ENCODE assay signal across 9 cellular contexts in genomic region chr17:48561894-48562810, GRCh38. TPM values are rescaled to one million over a fixed set of nuclear protein-coding genes. Genes with fewer than 3 reads are reported as not detected.
DNase-seq lines count a peak whose midpoint lies in the region; ATAC-seq and TF ChIP-seq lines count a peak whose summit lies in the region.
"Had no signal": no experiment of that assay in that cellular context is flagged by ENCODE, and none has a peak within 500 bp of the region (broad histone marks: within the 10 kb centered on the region; RNA-seq: fewer than 3 reads in every experiment).

No MANE protein-coding gene starts in this region.

- no peak overlapping the region for H3K4me3 Mint-ChIP-seq in activated CD4-positive, alpha-beta memory T cell treated with anti-CD3 and anti-CD28 coated beads, Interleukin-2, amount 10 ng/mL, durations not matched to agents 7 days and 5 days
- no peak overlapping the region for H3K4me3 Mint-ChIP-seq in activated CD4-positive, alpha-beta memory T cell treated with anti-CD3 and anti-CD28 coated beads for 36 hours
- H3K4me3 Mint-ChIP-seq in endothelial cell (ENCODE audit: unreplicated experiment) = peak overlapping the region; percentile 60

- CTCF ChIA-PET in activated CD4-positive, alpha-beta memory T cell treated with anti-CD3 and anti-CD28 coated beads, Interleukin-2, amount 10 ng/mL, durations not matched to agents 7 days and 5 days (lab: Charles Lee) = interaction anchor here (1.5 kb wide), 1 partner anchor 71 kb away, joined by 4 read pairs; no protein-coding TSS in a partner anchor
- CTCF ChIA-PET in activated CD4-positive, alpha-beta memory T cell treated with anti-CD3 and anti-CD28 coated beads for 36 hours (lab: Charles Lee) = interaction anchor here (1.0 kb wide), 1 partner anchor 22 kb away, joined by 3 read pairs; no protein-coding TSS in a partner anchor

- peaks cover 4% of the 10 kb centered on the region for H3K36me3 Mint-ChIP-seq in activated CD4-positive, alpha-beta memory T cell treated with anti-CD3 and anti-CD28 coated beads, Interleukin-2, amount 10 ng/mL, durations not matched to agents 7 days and 5 days (ENCODE audit: low read depth)
- no peaks in the 10 kb centered on the region for H3K36me3 Mint-ChIP-seq in activated CD4-positive, alpha-beta memory T cell treated with anti-CD3 and anti-CD28 coated beads for 36 hours
- H3K36me3 Mint-ChIP-seq in endothelial cell (ENCODE audit: low read depth, unreplicated experiment) = peaks cover 19% of the 10 kb centered on the region

- no peak for DNase-seq in activated CD4-positive, alpha-beta memory T cell treated with anti-CD3 and anti-CD28 coated beads, Interleukin-2, amount 10 ng/mL, durations not matched to agents 7 days and 5 days
- no peak for DNase-seq in activated CD4-positive, alpha-beta memory T cell treated with anti-CD3 and anti-CD28 coated beads for 36 hours
- DNase-seq in endothelial cell (ENCODE audit: low spot score) (no peak), stomach (no peak), OCI-M1 (lab: John Stamatoyannopoulos, UW) (no peak), hippocampal formation (lab: John Stamatoyannopoulos, UW) (no peak)
- DNase-seq in activated CD4-positive, alpha-beta T cell treated with anti-CD3 and anti-CD28 coated beads, Interleukin-2, amount 50 U/mL, for 1 hour = no peak
- DNase-seq: central memory CD4-positive, alpha-beta T cell had no signal

- TF ChIP-seq EP300 in stomach (IDR thresholded peaks at IDR 0.05) = no peak

- peaks cover 19% of the 10 kb centered on the region for H3K4me1 Mint-ChIP-seq in activated CD4-positive, alpha-beta memory T cell treated with anti-CD3 and anti-CD28 coated beads, Interleukin-2, amount 10 ng/mL, durations not matched to agents 7 days and 5 days
- H3K4me1 Mint-ChIP-seq in activated CD4-positive, alpha-beta memory T cell treated with anti-CD3 and anti-CD28 coated beads for 36 hours (ENCODE audit: low read depth) = no peaks in the 10 kb centered on the region
- H3K4me1 Mint-ChIP-seq in endothelial cell (ENCODE audit: unreplicated experiment) = peaks cover 50% of the 10 kb centered on the region

- H3K27me3 Mint-ChIP-seq in activated CD4-positive, alpha-beta memory T cell treated with anti-CD3 and anti-CD28 coated beads, Interleukin-2, amount 10 ng/mL, durations not matched to agents 7 days and 5 days = peaks cover 12% of the 10 kb centered on the region
- H3K27me3 Mint-ChIP-seq in activated CD4-positive, alpha-beta memory T cell treated with anti-CD3 and anti-CD28 coated beads for 36 hours = peaks cover 3% of the 10 kb centered on the region
- peaks cover 34% of the 10 kb centered on the region for H3K27me3 Mint-ChIP-seq in endothelial cell (ENCODE audit: unreplicated experiment)

- H3K36me3 ChIP-seq in stomach = no peaks in the 10 kb centered on the region

- POLR2A ChIA-PET in activated CD4-positive, alpha-beta memory T cell treated with anti-CD3 and anti-CD28 coated beads, Interleukin-2, amount 10 ng/mL, durations not matched to agents 7 days and 5 days (lab: Charles Lee) = interaction anchor here (1.1 to 1.3 kb wide), 2 partner anchors 8 to 20 kb away, joined by 3 to 5 read pairs; no protein-coding TSS in a partner anchor
- POLR2A ChIA-PET in activated CD4-positive, alpha-beta memory T cell treated with anti-CD3 and anti-CD28 coated beads for 36 hours (lab: Charles Lee) = interaction anchor here (1.4 kb wide), 1 partner anchor 11 kb away, joined by 3 read pairs; no protein-coding TSS in a partner anchor

- H3K9me3 ChIP-seq in stomach = no peaks in the 10 kb centered on the region

- H3K27ac ChIP-seq in stomach = peak overlapping the region in 3 of 5 donors; percentile 93 to 95 (median 93)

- no peak for TF ChIP-seq POLR2A in stomach (IDR thresholded peaks at IDR 0.05)

- H3K9me3 Mint-ChIP-seq in activated CD4-positive, alpha-beta memory T cell treated with anti-CD3 and anti-CD28 coated beads, Interleukin-2, amount 10 ng/mL, durations not matched to agents 7 days and 5 days = no peaks in the 10 kb centered on the region
- no peaks in the 10 kb centered on the region for H3K9me3 Mint-ChIP-seq in activated CD4-positive, alpha-beta memory T cell treated with anti-CD3 and anti-CD28 coated beads for 36 hours
- no peaks in the 10 kb centered on the region for H3K9me3 Mint-ChIP-seq in endothelial cell (ENCODE audit: unreplicated experiment)

- H3K27ac Mint-ChIP-seq in activated CD4-positive, alpha-beta memory T cell treated with anti-CD3 and anti-CD28 coated beads, Interleukin-2, amount 10 ng/mL, durations not matched to agents 7 days and 5 days = peak overlapping the region; percentile 16
- no peak overlapping the region for H3K27ac Mint-ChIP-seq in activated CD4-positive, alpha-beta memory T cell treated with anti-CD3 and anti-CD28 coated beads for 36 hours
- H3K27ac Mint-ChIP-seq in endothelial cell (ENCODE audit: unreplicated experiment) = no peak overlapping the region

- H3K4me1 ChIP-seq in stomach = peaks cover 45 to 99% (median 74%) of the 10 kb centered on the region in 4 donors

- peak; percentile 56 for TF ChIP-seq CTCF in endothelial cell (IDR thresholded peaks at IDR 0.05; ENCODE audit: unreplicated experiment)
- TF ChIP-seq CTCF in stomach (IDR thresholded peaks at IDR 0.05) = peak in 2 of 7 experiments; percentile 11 to 16

- 42 to 61% (median 53%) methylated on average over 15 of the region's 15 CpGs for WGBS in stomach, 5 donors

- intact Hi-C loops in activated CD4-positive, alpha-beta memory T cell treated with anti-CD3 and anti-CD28 coated beads for 36 hours (cut with micrococcal nuclease) = loop anchor here (2.0 kb wide), 1 partner anchor 63 kb away; no protein-coding TSS in a partner anchor
- intact Hi-C loops in stomach (cut with DNase I; ENCODE audit: low total_unique reads) = no loop called here

- H3K27me3 ChIP-seq in stomach = peaks cover 0 to 90% (median 28%) of the 10 kb centered on the region in 3 donors

- H3K4me3 ChIP-seq in stomach = no peak overlapping the region

- peak; percentile 74 for ATAC-seq in HG03097 (IDR thresholded peaks at IDR 0.05; ENCODE audit: low FRiP score, unreplicated experiment)

RNA-seq across cellular contexts. Expression of gene HOXB4, which starts 16.0 kb away (rescaled TPM):
- 1 to 10 TPM; 6.2 to 7.0 TPM for total RNA-seq in activated CD4-positive, alpha-beta memory T cell treated with anti-CD3 and anti-CD28 coated beads, Interleukin-2, amount 10 ng/mL, durations not matched to agents 7 days and 5 days
- 1 to 10 TPM; 2.3 TPM for total RNA-seq in activated CD4-positive, alpha-beta memory T cell treated with anti-CD3 and anti-CD28 coated beads for 36 hours
- total RNA-seq in endothelial cell (ENCODE audit: unreplicated experiment) (6.5 TPM), stomach (1 to 10 TPM in 1 of 5 donors, under 1 TPM in 2, not detected in 2; 0.45 to 5.1 (median 0.58) TPM)
- polyA plus RNA-seq in stomach = 1 to 10 TPM; 1.7 to 4.6 (median 2.6) TPM

RNA-seq across cellular contexts. Expression of gene HOXB2, which starts 17.2 kb away (rescaled TPM):
- 10 to 100 TPM; 20.3 to 20.9 TPM for total RNA-seq in activated CD4-positive, alpha-beta memory T cell treated with anti-CD3 and anti-CD28 coated beads, Interleukin-2, amount 10 ng/mL, durations not matched to agents 7 days and 5 days
- 10 to 100 TPM; 13.3 to 16.8 TPM for total RNA-seq in activated CD4-positive, alpha-beta memory T cell treated with anti-CD3 and anti-CD28 coated beads for 36 hours
- total RNA-seq in endothelial cell (ENCODE audit: unreplicated experiment) (5.6 TPM), stomach (10 to 100 TPM in 3 of 5 donors, 1 to 10 TPM in 2; 6.7 to 83.0 (median 10.5) TPM)
- 10 to 100 TPM; 11.3 to 22.2 (median 13.4) TPM for polyA plus RNA-seq in stomach

RNA-seq across cellular contexts. Expression of gene HOXB3, which starts 27.9 kb away (rescaled TPM):
- total RNA-seq in activated CD4-positive, alpha-beta memory T cell treated with anti-CD3 and anti-CD28 coated beads, Interleukin-2, amount 10 ng/mL, durations not matched to agents 7 days and 5 days = 10 to 100 TPM; 10.8 to 12.1 TPM
- 1 to 10 TPM; 2.6 TPM for total RNA-seq in activated CD4-positive, alpha-beta memory T cell treated with anti-CD3 and anti-CD28 coated beads for 36 hours
- total RNA-seq in endothelial cell (ENCODE audit: unreplicated experiment) = 17.7 TPM
- 10 to 100 TPM in 4 of 5 donors, 1 to 10 TPM in 1; 6.1 to 77.6 (median 17.0) TPM for total RNA-seq in stomach
- polyA plus RNA-seq in stomach = 1 to 10 TPM; 2.8 to 9.5 (median 3.8) TPM

RNA-seq across cellular contexts. Expression of gene HOXB1, which starts 31.3 kb away (rescaled TPM):
- not detected for total RNA-seq in activated CD4-positive, alpha-beta memory T cell treated with anti-CD3 and anti-CD28 coated beads, Interleukin-2, amount 10 ng/mL, durations not matched to agents 7 days and 5 days
- total RNA-seq in activated CD4-positive, alpha-beta memory T cell treated with anti-CD3 and anti-CD28 coated beads for 36 hours = not detected
- total RNA-seq in endothelial cell (ENCODE audit: unreplicated experiment) (not detected), stomach (not detected)
- under 1 TPM in 1 of 3 donors, not detected in 2; 0.28 TPM for polyA plus RNA-seq in stomach

RNA-seq across cellular contexts. Expression of gene HOXB5, which starts 31.4 kb away (rescaled TPM):
- total RNA-seq in activated CD4-positive, alpha-beta memory T cell treated with anti-CD3 and anti-CD28 coated beads, Interleukin-2, amount 10 ng/mL, durations not matched to agents 7 days and 5 days = under 1 TPM in 1 of 2 experiments, not detected in 1; 0.20 TPM
- total RNA-seq in activated CD4-positive, alpha-beta memory T cell treated with anti-CD3 and anti-CD28 coated beads for 36 hours = not detected
- 0.59 TPM for total RNA-seq in endothelial cell (ENCODE audit: unreplicated experiment)
- 10 to 100 TPM in 2 of 5 donors, under 1 TPM in 2, not detected in 1; 0.43 to 50.4 (median 6.2) TPM for total RNA-seq in stomach
- polyA plus RNA-seq in stomach = 1 to 10 TPM; 2.2 to 2.7 (median 2.4) TPM
